1 cellular context compared by ENCODE assay signal in the genomic region with DNA sequence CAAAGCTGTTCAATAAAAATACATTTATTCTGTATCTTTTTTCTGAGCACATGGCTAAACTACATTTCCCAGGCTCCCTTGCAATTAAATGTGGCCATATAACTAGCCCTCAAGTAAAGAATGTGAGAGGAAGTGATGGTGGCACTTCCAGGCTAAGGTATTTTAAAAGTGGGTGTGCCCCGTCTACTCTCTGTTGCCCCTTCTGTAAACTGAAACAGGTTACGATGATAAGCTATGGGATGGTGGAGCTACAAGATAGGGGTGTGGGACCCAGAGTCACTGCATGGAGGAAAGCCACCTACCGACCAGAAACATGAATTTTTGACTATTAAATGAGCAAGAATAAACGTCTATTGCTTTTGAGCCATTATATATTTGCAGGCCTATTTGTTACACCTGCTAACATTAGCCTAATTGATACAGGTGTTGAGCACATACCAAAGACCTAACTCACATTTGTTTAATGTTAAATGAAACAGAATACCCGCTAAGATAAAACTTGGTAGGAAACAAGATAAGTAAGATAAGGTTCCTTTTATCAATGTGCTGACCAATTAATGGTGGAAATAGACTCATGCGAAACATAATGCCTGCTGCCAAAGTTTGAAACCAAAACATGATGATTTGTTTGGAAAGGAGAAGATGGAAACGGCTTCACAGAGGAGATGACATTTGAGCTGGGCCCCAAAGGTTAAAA.
TF ChIP-seq lines count a peak whose summit lies in the region.

No MANE protein-coding gene starts in this region.

TF ChIP-seq in H1, 55 proteins besides CTCF, POLR2A, EP300 and RAD21:
- no peak for TF ChIP-seq TEAD4 (IDR thresholded peaks at IDR 0.05; ENCODE audit: low read depth, low read length)
- TF ChIP-seq TAF7 (optimal IDR thresholded peaks at IDR 0.05; ENCODE audit: borderline replicate concordance, low read depth, low read length) = no peak
- TF ChIP-seq ZNF274 (IDR thresholded peaks at IDR 0.05; ENCODE audit: borderline replicate concordance, extremely low read depth, low read length) = no peak
- no peak for TF ChIP-seq ASH2L (IDR thresholded peaks at IDR 0.05; ENCODE audit: low read length)
- no peak for TF ChIP-seq KDM5A (IDR thresholded peaks at IDR 0.05; ENCODE audit: low read length)
- TF ChIP-seq SP2 (IDR thresholded peaks at IDR 0.05; ENCODE audit: low read length) = no peak
- peak; percentile 54; the same call in 1 of the 2 replicates for TF ChIP-seq SIX5 (IDR thresholded peaks at IDR 0.05; ENCODE audit: low read depth, low read length)
- peak; percentile 60; the same call in 1 of the 2 replicates for TF ChIP-seq YY1 (IDR thresholded peaks at IDR 0.05; ENCODE audit: low read depth, low read length)
- no peak for TF ChIP-seq SIRT6 (IDR thresholded peaks at IDR 0.05; ENCODE audit: low read length)
